In genomic region chr6:39929733-39930461, GRCh38 we compare ENCODE assay signal across 15 cellular contexts. TPM values are rescaled to one million over a fixed set of nuclear protein-coding genes. Genes with fewer than 3 reads are reported as not detected.
DNase-seq lines count a peak whose midpoint lies in the region; ATAC-seq, FAIRE-seq and TF ChIP-seq lines count a peak whose summit lies in the region.
"Had no signal": no experiment of that assay in that cellular context is flagged by ENCODE, and none has a peak within 500 bp of the region (broad histone marks: within the 10 kb centered on the region; RNA-seq: fewer than 3 reads in every experiment).

No MANE protein-coding gene starts in this region.

- H3K4me2 ChIP-seq in hepatocyte: peak overlapping the region; percentile 8

- ATAC-seq in HG03442 (IDR thresholded peaks at IDR 0.05; ENCODE audit: unreplicated experiment): no peak
- ATAC-seq: stimulated activated effector memory CD8-positive, alpha-beta T cell treated with anti-CD3 and anti-CD28 coated beads, Interleukin-12 subunit alpha, Interleukin-12 subunit beta, amount 100 ng/mL, for 72 hours had no signal

- TF ChIP-seq POLR2A in adrenal gland (IDR thresholded peaks at IDR 0.05): no peak
- no peak for TF ChIP-seq POLR2A in spleen (IDR thresholded peaks at IDR 0.05)

- no peaks in the 10 kb centered on the region for H4K20me1 ChIP-seq in hepatocyte (ENCODE audit: insufficient read depth, poor library complexity, severe bottlenecking)

- H3K36me3 ChIP-seq in adrenal gland (replicated peaks in 1 of 2) (peaks cover 0 to 3% of the 10 kb centered on the region in 2 donors), hepatocyte (replicated peaks; ENCODE audit: insufficient read depth, low read depth) (no peaks in the 10 kb centered on the region), spleen (peaks cover 0 to 12% (median 0%) of the 10 kb centered on the region in 6 donors)

- peak overlapping the region in 3 of 5 donors; percentile 11 to 51 (median 47) for H3K27ac ChIP-seq in adrenal gland
- H3K27ac ChIP-seq in hepatocyte: no peak overlapping the region
- H3K27ac ChIP-seq in spleen: no peak overlapping the region
- H3K27ac ChIP-seq: parathyroid adenoma, SK-N-MC had no signal

- no peak for TF ChIP-seq CTCF in adrenal gland (IDR thresholded peaks at IDR 0.05)
- TF ChIP-seq CTCF in hepatocyte (IDR thresholded peaks at IDR 0.05; ENCODE audit: poor library complexity): no peak
- no peak for TF ChIP-seq CTCF in spleen (IDR thresholded peaks at IDR 0.05 in 8 of 11, conservative IDR thresholded peaks at IDR 0.05 in 3 of 11)

- H2AFZ ChIP-seq in hepatocyte: no peak overlapping the region
- H2AFZ ChIP-seq: parathyroid adenoma had no signal

- H3K9me3 ChIP-seq in adrenal gland (replicated peaks in 1 of 3) (no peaks in the 10 kb centered on the region), hepatocyte (ENCODE audit: low read depth) (no peaks in the 10 kb centered on the region), spleen (no peaks in the 10 kb centered on the region)

- H3K4me1 ChIP-seq in adrenal gland (replicated peaks in 1 of 2) (peaks cover 15 to 43% of the 10 kb centered on the region in 2 donors), hepatocyte (ENCODE audit: insufficient read depth) (peaks cover 7% of the 10 kb centered on the region), spleen (peaks cover 0 to 19% (median 3%) of the 10 kb centered on the region in 6 donors)

- peaks cover 14% of the 10 kb centered on the region for H3K79me2 ChIP-seq in hepatocyte
- H3K79me2 ChIP-seq: parathyroid adenoma had no signal

- FAIRE-seq in GM19239 (lab: Jason Lieb, UNC): no peak

- no peaks in the 10 kb centered on the region for H3K9me2 ChIP-seq in hepatocyte (replicated peaks; ENCODE audit: insufficient read depth)

- intact Hi-C loops in adrenal gland (cut with DNase I) (loop anchor here in 1 of 2 donors (5.0 kb wide), 1 partner anchor 322 kb away; no protein-coding TSS in a partner anchor), spleen (cut with DNase I; ENCODE audit: low total_unique reads) (no loop called here), head of caudate nucleus (cut with DNase I) (no loop called here)

- DNase-seq in EL (peak; percentile 56), adrenal gland (peak in 1 of 7 donors; percentile 54), hepatocyte (ENCODE audit: low spot score) (no peak), spleen (peak; percentile 32), head of caudate nucleus (no peak), NCI-H1417 treated with DMSO at 0.1 percent for 48 hours (lab: John Stamatoyannopoulos, UW) (no peak), GM19239 (ENCODE audit: insufficient read length, low spot score) (no peak)
- DNase-seq: activated B cell treated with CpG ODN at 0.5 μM for 24 hours; hypothalamus; KBM-7; stimulated activated CD4-positive, alpha-beta T cell treated with anti-CD3 and anti-CD28 coated beads, Interleukin-2, amount 100 ng/mL, for 48 hours had no signal

- H3K27me3 ChIP-seq in adrenal gland (no peaks in the 10 kb centered on the region), hepatocyte (no peaks in the 10 kb centered on the region), spleen (replicated peaks in 1 of 7) (peaks cover 0 to 22% (median 0%) of the 10 kb centered on the region in 7 donors)

- no peak overlapping the region for H3K4me3 ChIP-seq in adrenal gland
- H3K4me3 ChIP-seq in hepatocyte: no peak overlapping the region
- H3K4me3 ChIP-seq in spleen: no peak overlapping the region
- H3K4me3 ChIP-seq: SK-N-MC had no signal

- 58 to 70% (median 63%) methylated on average over 11 of the region's 11 CpGs for WGBS in adrenal gland, 4 donors
- WGBS in hepatocyte (ENCODE audit: low lambda C conversion rate, missing lambda C conversion rate): 73% methylated on average over 11 of the region's 11 CpGs
- WGBS in spleen, 5 donors: 73 to 86% (median 81%) methylated on average over 11 of the region's 11 CpGs

RNA-seq across cellular contexts. Expression of gene MOCS1, which starts 4.4 kb away (rescaled TPM):
- total RNA-seq in adrenal gland (10 to 100 TPM; 24.3 to 41.4 (median 28.1) TPM), hepatocyte (10.6 and 10.7 TPM in 2 replicates), spleen (10 to 100 TPM in 1 of 7 donors, 1 to 10 TPM in 6; 5.0 to 10.2 (median 8.3) TPM)
- polyA plus RNA-seq in adrenal gland (10 to 100 TPM; 10.2 to 22.7 (median 15.4) TPM), hepatocyte (13.4 and 14.5 TPM in 2 replicates), spleen (1 to 10 TPM; 1.2 to 1.9 (median 1.9) TPM)

Comparison
In these comparisons a context has a peak if more than half of its experiments do, and no peak if none do; other contexts are left out.
1. DNase-seq: peak in EL (single experiment) and spleen (single experiment); none in hepatocyte (single experiment), head of caudate nucleus (0 of 42), NCI-H1417 treated with DMSO at 0.1 percent for 48 hours (single experiment) and GM19239 (single experiment).
2. H3K27ac ChIP-seq: peak in adrenal gland (3 of 5); none in hepatocyte (single experiment) and spleen (0 of 8).